ENCODE assay signal across 1 cellular context in the genomic region with DNA sequence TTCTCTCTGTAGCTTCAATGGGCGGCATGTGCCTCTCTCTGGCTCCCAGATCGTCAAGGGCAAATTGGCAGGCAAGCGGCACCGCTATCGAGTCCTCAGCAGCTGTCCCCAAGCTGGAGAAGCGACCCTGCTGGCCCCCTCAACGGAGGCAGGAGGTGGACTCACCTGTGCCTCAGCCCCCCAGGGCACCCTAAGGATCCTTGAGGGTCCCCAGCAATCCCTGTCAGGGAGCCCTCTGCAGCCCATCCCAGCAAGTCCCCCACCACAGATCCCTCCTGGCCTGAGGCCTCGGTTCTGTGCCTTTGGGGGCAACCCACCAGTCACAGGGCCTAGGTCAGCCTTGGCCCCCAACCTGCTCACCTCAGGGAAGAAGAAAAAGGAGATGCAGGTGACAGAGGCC.
TF ChIP-seq lines count a peak whose summit lies in the region.

No MANE protein-coding gene starts in this region.

TF ChIP-seq in IMR-90, 13 proteins besides CTCF, POLR2A, EP300 and RAD21:
- TF ChIP-seq NFE2L2 (IDR thresholded peaks at IDR 0.05; ENCODE audit: low read depth, low read length) (no peak), CEBPB (IDR thresholded peaks at IDR 0.05; ENCODE audit: low read depth, low read length) (no peak), BHLHE40 (IDR thresholded peaks at IDR 0.05; ENCODE audit: low read depth, low read length) (no peak), RCOR1 (IDR thresholded peaks at IDR 0.05; ENCODE audit: insufficient replicate concordance, low read length) (no peak)
